30 cellular contexts compared by ENCODE assay signal in the genomic region with DNA sequence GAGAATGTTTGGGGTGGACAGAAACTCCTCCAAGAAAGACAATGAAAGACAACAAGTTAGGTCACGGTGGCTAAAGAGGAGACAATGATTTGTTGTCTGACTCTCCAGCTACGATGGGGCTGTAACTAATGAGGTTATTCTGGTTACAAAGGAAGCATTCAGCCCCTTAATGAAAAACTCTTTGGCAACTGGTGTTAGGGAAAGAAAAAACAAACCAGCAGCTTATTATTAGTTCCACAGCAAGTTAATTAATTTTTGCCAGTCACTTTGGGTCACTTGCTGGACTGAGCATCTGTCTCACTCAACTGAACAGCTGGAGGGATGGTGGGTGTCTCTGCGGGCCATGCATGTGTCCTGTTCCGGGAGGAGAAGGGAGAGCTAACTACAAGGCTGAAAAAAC.
DNase-seq lines count a peak whose midpoint lies in the region; ATAC-seq and TF ChIP-seq lines count a peak whose summit lies in the region.
"Had no signal": no experiment of that assay in that cellular context is flagged by ENCODE, and none has a peak within 500 bp of the region (broad histone marks: within the 10 kb centered on the region; RNA-seq: fewer than 3 reads in every experiment).

No MANE protein-coding gene starts in this region.

- peak overlapping the region; percentile 9 for H3K27ac Mint-ChIP-seq in nephron progenitor cell
- peak overlapping the region; percentile 42 for H3K27ac Mint-ChIP-seq in type B pancreatic cell
- H3K27ac Mint-ChIP-seq: activated CD4-positive, alpha-beta memory T cell treated with anti-CD3 and anti-CD28 coated beads, Interleukin-2, amount 10 ng/mL, durations not matched to agents 7 days and 5 days; activated naive CD4-positive, alpha-beta T cell treated with anti-CD3 and anti-CD28 coated beads for 36 hours; activated T-helper 1 cell treated with anti-CD3 and anti-CD28 coated beads, Interleukin-12 subunit alpha, Interleukin-12 subunit beta, Interleukin-2, Interleukin-4 antibody, amounts not matched to agents 30 ng/mL and 10 ng/mL and 1 ng/mL, durations not matched to agents 14 hours and 24 hours and 36 hours; IgD-negative memory B cell had no signal

- H3K4me1 Mint-ChIP-seq in nephron progenitor cell (peaks cover 15% of the 10 kb centered on the region), type B pancreatic cell (ENCODE audit: unreplicated experiment) (peaks cover 29% of the 10 kb centered on the region)
- H3K4me1 Mint-ChIP-seq: activated CD4-positive, alpha-beta memory T cell treated with anti-CD3 and anti-CD28 coated beads, Interleukin-2, amount 10 ng/mL, durations not matched to agents 7 days and 5 days; IgD-negative memory B cell had no signal

- DNase-seq in NCI-H82 treated with DMSO at 0.1 percent for 48 hours (lab: John Stamatoyannopoulos, UW; ENCODE audit: unreplicated experiment) = peak; percentile 10
- peak; percentile 26 for DNase-seq in epidermal melanocyte (ENCODE audit: insufficient read length, low spot score)
- DNase-seq in nephron progenitor cell = no peak
- no peak for DNase-seq in type B pancreatic cell (ENCODE audit: extremely low spot score, unreplicated experiment)
- no peak for DNase-seq in OCI-M1 (lab: John Stamatoyannopoulos, UW)
- no peak for DNase-seq in brain microvascular endothelial cell
- DNase-seq: activated CD4-positive, alpha-beta memory T cell treated with anti-CD3 and anti-CD28 coated beads, Interleukin-2, amount 10 ng/mL, durations not matched to agents 7 days and 5 days; activated CD4-positive, alpha-beta T cell treated with anti-CD3 and anti-CD28 coated beads for 1 hour; activated CD8-positive, alpha-beta memory T cell treated with anti-CD3 and anti-CD28 coated beads, Interleukin-2, amount 50 U/mL, for 4 hours; activated naive CD4-positive, alpha-beta T cell treated with anti-CD3 and anti-CD28 coated beads for 36 hours; Caco-2; cerebellar nuclear complex; DMS79 treated with DMSO at 0.1 percent for 48 hours; left cardiac atrium; mammary epithelial cell; NCI-H1694; NCI-H2171 treated with DMSO at 0.1 percent for 48 hours; NCI-H510A treated with DMSO at 0.1 percent for 48 hours; NK-92 treated with Interleukin-12 subunit alpha and Interleukin-12 subunit beta, amount 100 ng/mL, for 24 hours; PC-9; posterior cingulate gyrus; right lobe of liver; stimulated activated CD4-positive, alpha-beta T cell treated with anti-CD3 and anti-CD28 coated beads, Interleukin-12 subunit alpha, Interleukin-12 subunit beta, amount 100 ng/mL, for 4 hours; stimulated activated CD4-positive, alpha-beta T cell treated with anti-CD3 and anti-CD28 coated beads, Interleukin-4, amount 100 ng/mL, for 1 hour had no signal

- H3K27me3 Mint-ChIP-seq in nephron progenitor cell (ENCODE audit: low read depth, poor library complexity) = peaks cover 7% of the 10 kb centered on the region
- peaks cover 3% of the 10 kb centered on the region for H3K27me3 Mint-ChIP-seq in type B pancreatic cell
- H3K27me3 Mint-ChIP-seq: IgD-negative memory B cell had no signal

- H3K36me3 ChIP-seq in brain microvascular endothelial cell (replicated peaks) = no peaks in the 10 kb centered on the region
- H3K36me3 ChIP-seq: BLaER1 treated with 17β-estradiol and CSF1 and Interleukin-3, amounts not matched to agents 10 nM and 100 nM; right lobe of liver; tibial nerve had no signal

- no peak overlapping the region for H3K4me3 ChIP-seq in brain microvascular endothelial cell (ENCODE audit: low read depth, low read length)
- H3K4me3 ChIP-seq: BLaER1 treated with 17β-estradiol and CSF1 and Interleukin-3, amounts not matched to agents 10 nM and 100 nM; PC-9; right lobe of liver; tibial nerve had no signal

- no peak for TF ChIP-seq CTCF in nephron progenitor cell (IDR thresholded peaks at IDR 0.05)
- no peak for TF ChIP-seq CTCF in type B pancreatic cell (conservative IDR thresholded peaks at IDR 0.05)
- no peak for TF ChIP-seq CTCF in brain microvascular endothelial cell (IDR thresholded peaks at IDR 0.05; ENCODE audit: low read depth, low read length, missing control alignments)

- no peaks in the 10 kb centered on the region for H3K36me3 Mint-ChIP-seq in nephron progenitor cell (ENCODE audit: low read depth)
- no peaks in the 10 kb centered on the region for H3K36me3 Mint-ChIP-seq in type B pancreatic cell
- H3K36me3 Mint-ChIP-seq: IgD-negative memory B cell had no signal

- H3K9me3 Mint-ChIP-seq in nephron progenitor cell = no peaks in the 10 kb centered on the region
- no peaks in the 10 kb centered on the region for H3K9me3 Mint-ChIP-seq in type B pancreatic cell
- H3K9me3 Mint-ChIP-seq: activated CD4-positive, alpha-beta memory T cell treated with anti-CD3 and anti-CD28 coated beads, Interleukin-2, amount 10 ng/mL, durations not matched to agents 7 days and 5 days; activated naive CD4-positive, alpha-beta T cell treated with anti-CD3 and anti-CD28 coated beads for 36 hours; activated T-helper 1 cell treated with anti-CD3 and anti-CD28 coated beads, Interleukin-12 subunit alpha, Interleukin-12 subunit beta, Interleukin-2, Interleukin-4 antibody, amounts not matched to agents 30 ng/mL and 10 ng/mL and 1 ng/mL, durations not matched to agents 14 hours and 24 hours and 36 hours; IgD-negative memory B cell had no signal

- no peak overlapping the region for H3K27ac ChIP-seq in brain microvascular endothelial cell
- H3K27ac ChIP-seq: BLaER1 treated with 17β-estradiol and CSF1 and Interleukin-3, amounts not matched to agents 10 nM and 100 nM; PC-9; right lobe of liver had no signal

- no peak for ATAC-seq in HG03095 (IDR thresholded peaks at IDR 0.05; ENCODE audit: unreplicated experiment)
- ATAC-seq: left cardiac atrium, right lobe of liver, Right ventricle myocardium inferior had no signal

- in situ Hi-C loops in brain microvascular endothelial cell (cut with HindIII; ENCODE audit: low pct_ligation_motif_present, low sequenced_read_pairs) = no loop called here

- no peak overlapping the region for H3K4me3 Mint-ChIP-seq in nephron progenitor cell
- peak overlapping the region; percentile 18 for H3K4me3 Mint-ChIP-seq in type B pancreatic cell
- H3K4me3 Mint-ChIP-seq: activated CD4-positive, alpha-beta memory T cell treated with anti-CD3 and anti-CD28 coated beads, Interleukin-2, amount 10 ng/mL, durations not matched to agents 7 days and 5 days; activated naive CD4-positive, alpha-beta T cell treated with anti-CD3 and anti-CD28 coated beads for 36 hours; activated T-helper 1 cell treated with anti-CD3 and anti-CD28 coated beads, Interleukin-12 subunit alpha, Interleukin-12 subunit beta, Interleukin-2, Interleukin-4 antibody, amounts not matched to agents 30 ng/mL and 10 ng/mL and 1 ng/mL, durations not matched to agents 14 hours and 24 hours and 36 hours; IgD-negative memory B cell had no signal

- no peaks in the 10 kb centered on the region for H3K27me3 ChIP-seq in brain microvascular endothelial cell (replicated peaks)
- H3K27me3 ChIP-seq: BLaER1 treated with 17β-estradiol and CSF1 and Interleukin-3, amounts not matched to agents 10 nM and 100 nM; right lobe of liver; tibial nerve had no signal

Comparison
In these comparisons a context has a peak if more than half of its experiments do, and no peak if none do; other contexts are left out.
1. DNase-seq: peak in NCI-H82 treated with DMSO at 0.1 percent for 48 hours (single experiment) and epidermal melanocyte (single experiment); none in nephron progenitor cell (single experiment), type B pancreatic cell (single experiment), OCI-M1 (single experiment) and brain microvascular endothelial cell (single experiment).